ENCODE assay signal across 24 cellular contexts in genomic region chr6:73830119-73830518, GRCh38.
A peak's percentile ranks its signal among the peaks of the same experiment; 100 is the strongest.
DNase-seq lines count a peak whose midpoint lies in the region; ATAC-seq and TF ChIP-seq lines count a peak whose summit lies in the region.
"Had no signal": no experiment of that assay in that cellular context is flagged by ENCODE, and none has a peak within 500 bp of the region (broad histone marks: within the 10 kb centered on the region; RNA-seq: fewer than 3 reads in every experiment).

No MANE protein-coding gene starts in this region.

- H2AFZ ChIP-seq in osteoblast (ENCODE audit: low read length): no peak overlapping the region

- H3K36me3 ChIP-seq in osteoblast (ENCODE audit: insufficient read depth, low read length): no peaks in the 10 kb centered on the region
- H3K36me3 ChIP-seq: BLaER1 treated with 17β-estradiol and CSF1 and Interleukin-3, amounts not matched to agents 10 nM and 100 nM; SJSA1 had no signal

- ATAC-seq in GM18511 (IDR thresholded peaks at IDR 0.05; ENCODE audit: unreplicated experiment): peak; percentile 56
- peak; percentile 53 for ATAC-seq in GM19351 (IDR thresholded peaks at IDR 0.05; ENCODE audit: unreplicated experiment)
- ATAC-seq in HG03432 (IDR thresholded peaks at IDR 0.05; ENCODE audit: unreplicated experiment): peak; percentile 59
- ATAC-seq: A549, T-cell had no signal

- no peak overlapping the region for H3K4me3 ChIP-seq in osteoblast (ENCODE audit: insufficient read depth, low read length)
- H3K4me3 ChIP-seq: A549; BLaER1 treated with 17β-estradiol and CSF1 and Interleukin-3, amounts not matched to agents 10 nM and 100 nM; SJSA1 had no signal

- H3K9me3 ChIP-seq in osteoblast (ENCODE audit: low read depth, low read length): no peaks in the 10 kb centered on the region
- H3K9me3 ChIP-seq: A549; BLaER1 treated with 17β-estradiol and CSF1 and Interleukin-3, amounts not matched to agents 10 nM and 100 nM; SJSA1 had no signal

- H4K20me1 ChIP-seq in osteoblast (ENCODE audit: insufficient read depth, low read length): no peaks in the 10 kb centered on the region
- H4K20me1 ChIP-seq: BLaER1 treated with 17β-estradiol and CSF1 and Interleukin-3, amounts not matched to agents 10 nM and 100 nM had no signal

- H3K79me2 ChIP-seq in osteoblast (ENCODE audit: insufficient read depth, low read length): no peaks in the 10 kb centered on the region

- H3K27ac ChIP-seq in osteoblast (ENCODE audit: low read depth, low read length): no peak overlapping the region
- H3K27ac ChIP-seq in RWPE1: no peak overlapping the region
- H3K27ac ChIP-seq: A549; BLaER1 treated with 17β-estradiol and CSF1 and Interleukin-3, amounts not matched to agents 10 nM and 100 nM; SJSA1 had no signal

- no peak overlapping the region for H3K4me2 ChIP-seq in osteoblast (ENCODE audit: insufficient read depth, low read length)
- H3K4me2 ChIP-seq: A549; BLaER1 treated with 17β-estradiol and CSF1 and Interleukin-3, amounts not matched to agents 10 nM and 100 nM had no signal

- POLR2A ChIA-PET in RWPE1 (lab: Yijun Ruan, JAX; ENCODE audit: low non-redundant PET): no interaction called here

- no peaks in the 10 kb centered on the region for H3K27me3 ChIP-seq in osteoblast (ENCODE audit: insufficient read depth, low read length)
- H3K27me3 ChIP-seq: BLaER1 treated with 17β-estradiol and CSF1 and Interleukin-3, amounts not matched to agents 10 nM and 100 nM; SJSA1 had no signal

- CTCF ChIA-PET in RWPE1 (lab: Yijun Ruan, JAX): no interaction called here

- H3K4me1 ChIP-seq in osteoblast (ENCODE audit: insufficient read depth, low read length): no peaks in the 10 kb centered on the region
- H3K4me1 ChIP-seq: A549; BLaER1 treated with 17β-estradiol and CSF1 and Interleukin-3, amounts not matched to agents 10 nM and 100 nM; SJSA1 had no signal

- TF ChIP-seq CTCF in osteoblast (IDR thresholded peaks at IDR 0.05; ENCODE audit: extremely low read depth, low read depth, low read length) (no peak), RWPE1 (conservative IDR thresholded peaks at IDR 0.05; ENCODE audit: low read depth) (no peak)

- DNase-seq in osteoblast (ENCODE audit: insufficient read length, low spot score, missing footprints) (peak; percentile 47), RKO (ENCODE audit: low spot score) (no peak), mucosa of gallbladder (ENCODE audit: low spot score) (no peak), RWPE1 (ENCODE audit: low spot score) (no peak)
- DNase-seq: AML-193; CD4-positive, alpha-beta T cell; COR-L47; DMS53; HCEC 1CT; KBM-7; NCI-H1105 treated with DMSO at 0.1 percent for 48 hours; NCI-H146; NCI-H1930; NCI-H2107; NCI-H524; NCI-H748 treated with DMSO at 0.1 percent for 48 hours; Right ventricle myocardium superior; T-cell had no signal
